In genomic region chr14:21073921-21074320, GRCh38 we compare ENCODE assay signal across 27 cellular contexts. TPM values are rescaled to one million over a fixed set of nuclear protein-coding genes. Genes with fewer than 3 reads are reported as not detected.
"Had no signal": no experiment of that assay in that cellular context is flagged by ENCODE, and none has a peak within 500 bp of the region (broad histone marks: within the 10 kb centered on the region; RNA-seq: fewer than 3 reads in every experiment).

No MANE protein-coding gene starts in this region.

- ATAC-seq: left lung; natural killer cell; right cardiac atrium; stimulated activated effector memory CD8-positive, alpha-beta T cell treated with anti-CD3 and anti-CD28 coated beads, Interleukin-12 subunit alpha, Interleukin-12 subunit beta, amount 100 ng/mL, for 72 hours; WTC11 had no signal

- H2AFZ ChIP-seq: parathyroid adenoma had no signal

- H3K4me3 ChIP-seq: left lung, lung, stomach, suprapubic skin, vagina had no signal

- H3K9me3 ChIP-seq: left lung, stomach, suprapubic skin, vagina had no signal

- DNase-seq: activated gamma-delta T cell treated with Interleukin-2 at 50 U/mL for 16 hours; activated T-cell treated with anti-CD3 and anti-CD28 coated beads, Interleukin-2, amount 50 U/mL, for 1 hour; anterior cingulate cortex; central memory CD4-positive, alpha-beta T cell; effector memory CD4-positive, alpha-beta T cell; glutamatergic neuron; hippocampal formation; kidney glomerular epithelial cell; midbrain; natural killer cell; right cardiac atrium; stimulated activated CD4-positive, alpha-beta T cell treated with anti-CD3 and anti-CD28 coated beads, Interleukin-1b, Interleukin-23, amount 100 ng/mL, for 48 hours; stomach; T-helper 9 cell; trophoblast cell had no signal

- H3K9ac ChIP-seq: parathyroid adenoma had no signal

- H3K27ac ChIP-seq: left lung, parathyroid adenoma, suprapubic skin had no signal

- H3K27me3 ChIP-seq: suprapubic skin, vagina had no signal

RNA-seq across cellular contexts. Expression of gene RNASE8, which starts 16.3 kb away (rescaled TPM):
- total RNA-seq: dermis microvascular lymphatic vessel endothelial cell, frontal cortex, left lung, lung, natural killer cell, pulmonary artery endothelial cell, right cardiac atrium, skeletal muscle tissue, stomach, suprapubic skin, vagina, WTC11 had no signal
- polyA plus RNA-seq: esophagus, lung, right cardiac atrium, stomach had no signal

RNA-seq across cellular contexts. Expression of gene TMEM253, which starts 26.9 kb away (rescaled TPM):
- total RNA-seq: dermis microvascular lymphatic vessel endothelial cell, frontal cortex, pulmonary artery endothelial cell, skeletal muscle tissue, vagina had no signal

RNA-seq across cellular contexts. Expression of gene RNASE7, which starts 31.8 kb away (rescaled TPM):
- total RNA-seq: dermis microvascular lymphatic vessel endothelial cell, frontal cortex, left lung, lung, natural killer cell, pulmonary artery endothelial cell, right cardiac atrium, skeletal muscle tissue, WTC11 had no signal
- polyA plus RNA-seq: right cardiac atrium had no signal
